Comparison of ENCODE assay signal across 1 cellular context in the genomic region with DNA sequence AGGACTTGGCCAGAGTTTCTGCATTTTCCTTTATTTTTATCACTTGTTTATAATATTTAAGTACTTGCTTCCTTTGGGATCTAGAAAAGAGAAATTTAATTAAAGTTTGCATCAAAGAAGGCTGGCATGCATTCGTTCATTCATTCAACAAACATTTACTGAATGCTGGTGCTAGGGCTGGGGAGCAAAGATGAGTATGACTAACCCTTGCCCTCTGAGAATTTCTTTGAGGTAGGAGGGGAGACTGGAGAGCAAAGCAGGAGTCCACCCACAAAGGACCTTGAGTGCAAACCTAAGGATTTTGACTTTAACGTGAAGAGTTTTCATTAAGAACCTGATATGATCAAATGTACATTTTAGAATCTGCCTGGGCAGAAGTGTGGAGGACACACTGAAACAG.
TF ChIP-seq lines count a peak whose summit lies in the region.

No MANE protein-coding gene starts in this region.

TF ChIP-seq in HepG2, 621 proteins besides CTCF, POLR2A, EP300 and RAD21:
- peak; percentile 55 for TF ChIP-seq FOSL2 (CRISPR knock-in tag; IDR thresholded peaks at IDR 0.05)
- no peak for TF ChIP-seq HNRNPLL (IDR thresholded peaks at IDR 0.05; ENCODE audit: low read depth, low read length, poor library complexity, severe bottlenecking)
- 0 out of 2 replicates have a peak, but pooled peaks have one; percentile 33 for TF ChIP-seq HDAC1 (CRISPR knock-in tag; IDR thresholded peaks at IDR 0.05)
- TF ChIP-seq AKAP8 (CRISPR knock-in tag; IDR thresholded peaks at IDR 0.05): no peak
- peak; percentile 25 for TF ChIP-seq HNF4A (CRISPR knock-in tag; IDR thresholded peaks at IDR 0.05)
- no peak for TF ChIP-seq NFKB2 (CRISPR knock-in tag; IDR thresholded peaks at IDR 0.05; ENCODE audit: borderline replicate concordance)
- peak in 1 of 2 experiments; percentile 76; a peak in 2 of 4 replicates for TF ChIP-seq NR2F1 (CRISPR knock-in tag; IDR thresholded peaks at IDR 0.05)
- peak; percentile 78 for TF ChIP-seq ZNF24 (IDR thresholded peaks at IDR 0.05)
- no peak for TF ChIP-seq ZNF740 (CRISPR knock-in tag; IDR thresholded peaks at IDR 0.05)
- TF ChIP-seq ZNF773 (CRISPR knock-in tag; IDR thresholded peaks at IDR 0.05; ENCODE audit: borderline replicate concordance): no peak
- peak; percentile 53 for TF ChIP-seq NR2F6 (IDR thresholded peaks at IDR 0.05)
- no peak for TF ChIP-seq NR2F6 (CRISPR knock-in tag; IDR thresholded peaks at IDR 0.05)
- TF ChIP-seq ATRX (CRISPR knock-in tag; IDR thresholded peaks at IDR 0.05; ENCODE audit: borderline replicate concordance): no peak
- TF ChIP-seq KDM5A (IDR thresholded peaks at IDR 0.05; ENCODE audit: borderline replicate concordance, low read length): no peak
- no peak for TF ChIP-seq ZNF781 (CRISPR knock-in tag; IDR thresholded peaks at IDR 0.05; ENCODE audit: borderline replicate concordance, not compliant biosample characterization)
- TF ChIP-seq GATAD2A (CRISPR knock-in tag; IDR thresholded peaks at IDR 0.05): 0 out of 2 replicates have a peak, but pooled peaks have one; percentile 17
- TF ChIP-seq PAXIP1 (CRISPR knock-in tag; conservative IDR thresholded peaks at IDR 0.05): peak; percentile 58
- 0 out of 2 replicates have a peak, but pooled peaks have one; percentile 13 for TF ChIP-seq ZMYM3 (CRISPR knock-in tag; IDR thresholded peaks at IDR 0.05)
- TF ChIP-seq ZNF3 (CRISPR knock-in tag; IDR thresholded peaks at IDR 0.05): peak; percentile 97
- TF ChIP-seq ARID5B (CRISPR knock-in tag; IDR thresholded peaks at IDR 0.05): peak; percentile 31; the same call in 1 of the 2 replicates
- TF ChIP-seq ZBTB20 (CRISPR knock-in tag; IDR thresholded peaks at IDR 0.05; ENCODE audit: borderline replicate concordance, low read depth): no peak
- TF ChIP-seq, protein P1, sequence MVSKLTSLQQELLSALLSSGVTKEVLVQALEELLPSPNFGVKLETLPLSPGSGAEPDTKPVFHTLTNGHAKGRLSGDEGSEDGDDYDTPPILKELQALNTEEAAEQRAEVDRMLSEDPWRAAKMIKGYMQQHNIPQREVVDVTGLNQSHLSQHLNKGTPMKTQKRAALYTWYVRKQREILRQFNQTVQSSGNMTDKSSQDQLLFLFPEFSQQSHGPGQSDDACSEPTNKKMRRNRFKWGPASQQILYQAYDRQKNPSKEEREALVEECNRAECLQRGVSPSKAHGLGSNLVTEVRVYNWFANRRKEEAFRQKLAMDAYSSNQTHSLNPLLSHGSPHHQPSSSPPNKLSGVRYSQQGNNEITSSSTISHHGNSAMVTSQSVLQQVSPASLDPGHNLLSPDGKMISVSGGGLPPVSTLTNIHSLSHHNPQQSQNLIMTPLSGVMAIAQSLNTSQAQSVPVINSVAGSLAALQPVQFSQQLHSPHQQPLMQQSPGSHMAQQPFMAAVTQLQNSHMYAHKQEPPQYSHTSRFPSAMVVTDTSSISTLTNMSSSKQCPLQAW (CRISPR knock-in tag; IDR thresholded peaks at IDR 0.05): no peak
- no peak for TF ChIP-seq LCORL (IDR thresholded peaks at IDR 0.05)
- 0 out of 2 replicates have a peak, but pooled peaks have one; percentile 50 for TF ChIP-seq LCORL (CRISPR knock-in tag; IDR thresholded peaks at IDR 0.05)
- TF ChIP-seq TCF7 (IDR thresholded peaks at IDR 0.05; ENCODE audit: low read depth): peak; percentile 64
- no peak for TF ChIP-seq ZNF570 (CRISPR knock-in tag; IDR thresholded peaks at IDR 0.05; ENCODE audit: borderline replicate concordance)
- no peak for TF ChIP-seq SETDB1 (CRISPR knock-in tag; IDR thresholded peaks at IDR 0.05; ENCODE audit: borderline replicate concordance)
